ENCODE assay signal across 36 cellular contexts in the genomic region with DNA sequence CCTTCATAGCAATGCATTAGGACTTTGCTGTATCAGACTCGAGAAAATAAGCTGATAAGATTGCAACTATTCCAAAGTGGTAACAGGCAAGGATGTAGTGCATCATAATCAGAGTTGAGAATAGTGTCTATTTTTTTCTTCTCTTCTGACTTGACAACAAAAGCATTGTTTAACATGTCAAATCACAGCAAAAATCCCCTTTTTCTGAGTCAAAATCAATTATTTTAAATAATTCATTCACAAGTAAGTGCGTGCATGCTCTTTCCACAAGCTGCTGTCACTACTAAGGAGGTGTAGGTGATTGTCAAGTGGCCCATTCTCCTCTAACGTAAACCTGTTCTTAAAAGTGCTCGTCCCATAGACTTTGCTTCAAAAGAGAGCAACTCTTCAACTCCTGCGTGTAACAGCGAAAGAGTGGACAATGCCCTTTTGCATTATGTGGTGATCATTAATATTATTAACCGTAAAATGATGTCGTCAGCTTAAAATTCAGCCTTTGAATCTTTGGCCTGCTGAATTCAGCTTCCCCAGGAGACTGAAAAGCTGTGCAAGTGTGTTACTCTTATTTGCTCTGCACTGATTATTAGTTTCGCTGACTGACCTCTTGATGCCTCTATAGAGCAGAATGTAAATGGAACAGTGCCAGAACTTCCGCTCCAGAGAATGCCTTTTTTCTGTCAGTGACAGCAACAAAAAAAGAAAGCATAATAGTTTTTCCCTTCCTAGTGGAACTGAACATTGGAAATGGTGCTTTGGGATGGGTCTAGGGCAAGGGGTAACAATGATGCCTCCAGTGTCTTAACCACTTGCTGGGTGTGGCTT.
DNase-seq lines count a peak whose midpoint lies in the region; ATAC-seq and TF ChIP-seq lines count a peak whose summit lies in the region.
"Had no signal": no experiment of that assay in that cellular context is flagged by ENCODE, and none has a peak within 500 bp of the region (broad histone marks: within the 10 kb centered on the region; RNA-seq: fewer than 3 reads in every experiment).

No MANE protein-coding gene starts in this region.

- H3K4me3 ChIP-seq in endodermal cell (ENCODE audit: low read length) (no peak overlapping the region), neural progenitor cell (no peak overlapping the region)
- H3K4me3 ChIP-seq: ascending aorta, esophagus squamous epithelium, heart right ventricle, pancreas, tibial artery, vagina had no signal

- H3K36me3 Mint-ChIP-seq in endodermal cell (ENCODE audit: low read depth) (no peaks in the 10 kb centered on the region), neural progenitor cell (no peaks in the 10 kb centered on the region)
- H3K36me3 Mint-ChIP-seq: activated naive CD8-positive, alpha-beta T cell treated with anti-CD3 and anti-CD28 coated beads, Interleukin-2, amount 10 ng/mL, durations not matched to agents 7 days and 5 days; CD8-positive, alpha-beta T cell had no signal

- no peak overlapping the region for H3K9ac ChIP-seq in endodermal cell (ENCODE audit: extremely low read depth, low read length, poor library complexity, severe bottlenecking)
- no peak overlapping the region for H3K9ac ChIP-seq in neural progenitor cell

- no peaks in the 10 kb centered on the region for H3K79me2 ChIP-seq in neural progenitor cell (ENCODE audit: low read depth)

- H3K27ac Mint-ChIP-seq in endodermal cell, result no peak overlapping the region
- peak overlapping the region; percentile 40 for H3K27ac Mint-ChIP-seq in neural progenitor cell
- H3K27ac Mint-ChIP-seq in stimulated activated naive CD8-positive, alpha-beta T cell treated with anti-CD3 and anti-CD28 coated beads, Interleukin-15, amount 100 ng/mL, for 72 hours, result no peak overlapping the region
- H3K27ac Mint-ChIP-seq: activated CD4-positive, alpha-beta T cell treated with anti-CD3 and anti-CD28 coated beads, Interleukin-2, amount 10 ng/mL, durations not matched to agents 24 days and 14 days; activated naive CD8-positive, alpha-beta T cell treated with anti-CD3 and anti-CD28 coated beads, Interleukin-2, amount 10 ng/mL, durations not matched to agents 7 days and 5 days; CD8-positive, alpha-beta T cell; stimulated activated naive CD8-positive, alpha-beta T cell treated with anti-CD3 and anti-CD28 coated beads, Interleukin-15, Interleukin-2, amounts not matched to agents 100 ng/mL and 50 ng/mL, for 24 hours had no signal

- H2AFZ ChIP-seq in neural progenitor cell (replicated peaks), result peak overlapping the region; percentile 47

- peak overlapping the region; percentile 3 for H3K4me2 ChIP-seq in neural progenitor cell

- H3F3A ChIP-seq in neural progenitor cell (ENCODE audit: low read depth), result peaks cover 13% of the 10 kb centered on the region

- H3K9me3 ChIP-seq in endodermal cell (ENCODE audit: control insufficient read depth, low read length), result peaks cover 3% of the 10 kb centered on the region
- no peaks in the 10 kb centered on the region for H3K9me3 ChIP-seq in neural progenitor cell (ENCODE audit: low read depth)
- H3K9me3 ChIP-seq: ascending aorta, BE2C, esophagus squamous epithelium, heart right ventricle, pancreas, tibial artery, vagina had no signal

- WGBS in endodermal cell (ENCODE audit: insufficient coverage in 1 of 2, insufficient read length in 1 of 2), 2 experiments, result 89 to 94% methylated on average over 8 to 10 of the region's 10 CpGs

- no peaks in the 10 kb centered on the region for H4K20me1 ChIP-seq in neural progenitor cell (ENCODE audit: low read depth)

- H3K4me1 ChIP-seq in endodermal cell (ENCODE audit: control insufficient read depth, insufficient read depth, low read length), result no peaks in the 10 kb centered on the region
- peaks cover 14% of the 10 kb centered on the region for H3K4me1 ChIP-seq in neural progenitor cell
- H3K4me1 ChIP-seq: ascending aorta, BE2C, esophagus squamous epithelium, pancreas, tibial artery, vagina had no signal

- H3K9me3 Mint-ChIP-seq in endodermal cell (no peaks in the 10 kb centered on the region), neural progenitor cell (no peaks in the 10 kb centered on the region)
- H3K9me3 Mint-ChIP-seq in stimulated activated naive CD8-positive, alpha-beta T cell treated with anti-CD3 and anti-CD28 coated beads, Interleukin-15, amount 100 ng/mL, for 72 hours, result peaks cover 0 to 5% of the 10 kb centered on the region in 2 donors
- H3K9me3 Mint-ChIP-seq: activated CD4-positive, alpha-beta T cell treated with anti-CD3 and anti-CD28 coated beads, Interleukin-2, amount 10 ng/mL, durations not matched to agents 24 days and 14 days; activated naive CD8-positive, alpha-beta T cell treated with anti-CD3 and anti-CD28 coated beads, Interleukin-2, amount 10 ng/mL, durations not matched to agents 7 days and 5 days had no signal

- H3K27ac ChIP-seq in endodermal cell (ENCODE audit: low read depth, low read length), result peak overlapping the region; percentile 12
- no peak overlapping the region for H3K27ac ChIP-seq in neural progenitor cell
- H3K27ac ChIP-seq: ascending aorta, esophagus squamous epithelium, heart right ventricle, pancreas, RWPE1, tibial artery, vagina had no signal

- DNase-seq in Ammon's horn (ENCODE audit: low spot score) (peak; percentile 23), NCI-H774 (lab: John Stamatoyannopoulos, UW) (peak; percentile 2), endodermal cell (no peak), neural progenitor cell (ENCODE audit: low spot score) (no peak), activated T-cell treated with anti-CD3 and anti-CD28 coated beads for 4 hours (no peak), dermis blood vessel endothelial cell (no peak)
- no peak for DNase-seq in stimulated activated naive CD8-positive, alpha-beta T cell treated with anti-CD3 and anti-CD28 coated beads, Interleukin-15, amount 100 ng/mL, for 72 hours
- DNase-seq in activated effector memory CD4-positive, alpha-beta T cell treated with Interleukin-2 at 50 U/mL for 16 hours, result no peak
- DNase-seq: ACHN; activated CD4-positive, alpha-beta T cell treated with anti-CD3 and anti-CD28 coated beads, Interleukin-2, amount 10 ng/mL, durations not matched to agents 24 days and 14 days; activated CD8-positive, alpha-beta memory T cell treated with anti-CD3 and anti-CD28 coated beads for 24 hours; activated gamma-delta T cell; activated naive CD8-positive, alpha-beta T cell treated with anti-CD3 and anti-CD28 coated beads, Interleukin-2, amount 10 ng/mL, durations not matched to agents 7 days and 5 days; activated T-cell treated with anti-CD3 and anti-CD28 coated beads, Interleukin-2, amount 50 U/mL, for 1 hour; BE2C; CD8-positive, alpha-beta T cell; central memory CD4-positive, alpha-beta T cell; esophagus squamous epithelium; foreskin melanocyte; H7; heart right ventricle; KBM-7; kidney glomerular epithelial cell; NCI-H1092 treated with DMSO at 0.1 percent for 48 hours; NCI-H1930; NCI-H226; NCI-H526 treated with DMSO at 0.1 percent for 48 hours; pancreas; right cardiac atrium; stimulated activated CD8-positive, alpha-beta memory T cell treated with anti-CD3 and anti-CD28 coated beads, Interleukin-4, amount 100 ng/mL, for 48 hours; tibial artery had no signal

- H3K27me3 ChIP-seq in endodermal cell (ENCODE audit: control insufficient read depth, insufficient read depth, low read length, poor library complexity, severe bottlenecking) (no peaks in the 10 kb centered on the region), neural progenitor cell (no peaks in the 10 kb centered on the region)
- H3K27me3 ChIP-seq: ascending aorta, BE2C, esophagus squamous epithelium, heart right ventricle, pancreas, tibial artery, vagina had no signal

- peaks cover 11% of the 10 kb centered on the region for H3K4me1 Mint-ChIP-seq in endodermal cell
- peaks cover 23% of the 10 kb centered on the region for H3K4me1 Mint-ChIP-seq in neural progenitor cell
- no peaks in the 10 kb centered on the region for H3K4me1 Mint-ChIP-seq in stimulated activated naive CD8-positive, alpha-beta T cell treated with anti-CD3 and anti-CD28 coated beads, Interleukin-15, amount 100 ng/mL, for 72 hours
- H3K4me1 Mint-ChIP-seq: activated CD4-positive, alpha-beta T cell treated with anti-CD3 and anti-CD28 coated beads, Interleukin-2, amount 10 ng/mL, durations not matched to agents 24 days and 14 days; activated naive CD8-positive, alpha-beta T cell treated with anti-CD3 and anti-CD28 coated beads, Interleukin-2, amount 10 ng/mL, durations not matched to agents 7 days and 5 days had no signal

- no peak for ATAC-seq in stimulated activated naive CD8-positive, alpha-beta T cell treated with anti-CD3 and anti-CD28 coated beads, Interleukin-15, amount 100 ng/mL, for 72 hours
- ATAC-seq: CD8-positive, alpha-beta T cell; heart right ventricle; pancreas; right cardiac atrium had no signal

- H3K27me3 Mint-ChIP-seq in endodermal cell (ENCODE audit: insufficient read depth) (no peaks in the 10 kb centered on the region), neural progenitor cell (ENCODE audit: insufficient read depth, low read depth) (no peaks in the 10 kb centered on the region)
- no peaks in the 10 kb centered on the region for H3K27me3 Mint-ChIP-seq in stimulated activated naive CD8-positive, alpha-beta T cell treated with anti-CD3 and anti-CD28 coated beads, Interleukin-15, amount 100 ng/mL, for 72 hours
- H3K27me3 Mint-ChIP-seq: activated CD4-positive, alpha-beta T cell treated with anti-CD3 and anti-CD28 coated beads, Interleukin-2, amount 10 ng/mL, durations not matched to agents 24 days and 14 days; activated naive CD8-positive, alpha-beta T cell treated with anti-CD3 and anti-CD28 coated beads, Interleukin-2, amount 10 ng/mL, durations not matched to agents 7 days and 5 days; stimulated activated naive CD8-positive, alpha-beta T cell treated with anti-CD3 and anti-CD28 coated beads, Interleukin-15, Interleukin-2, amounts not matched to agents 100 ng/mL and 50 ng/mL, for 24 hours had no signal

- H3K4me3 Mint-ChIP-seq in endodermal cell, result no peak overlapping the region
- H3K4me3 Mint-ChIP-seq in neural progenitor cell, result no peak overlapping the region
- H3K4me3 Mint-ChIP-seq in stimulated activated naive CD8-positive, alpha-beta T cell treated with anti-CD3 and anti-CD28 coated beads, Interleukin-15, amount 100 ng/mL, for 72 hours, result no peak overlapping the region
- H3K4me3 Mint-ChIP-seq: activated CD4-positive, alpha-beta T cell treated with anti-CD3 and anti-CD28 coated beads, Interleukin-2, amount 10 ng/mL, durations not matched to agents 24 days and 14 days; activated naive CD8-positive, alpha-beta T cell treated with anti-CD3 and anti-CD28 coated beads, Interleukin-2, amount 10 ng/mL, durations not matched to agents 7 days and 5 days; CD8-positive, alpha-beta T cell; nephron; stimulated activated naive CD8-positive, alpha-beta T cell treated with anti-CD3 and anti-CD28 coated beads, Interleukin-15, Interleukin-2, amounts not matched to agents 100 ng/mL and 50 ng/mL, for 24 hours had no signal

- TF ChIP-seq CTCF in endodermal cell (conservative IDR thresholded peaks at IDR 0.05) (no peak), neural progenitor cell (IDR thresholded peaks at IDR 0.05) (no peak)

- no peaks in the 10 kb centered on the region for H3K36me3 ChIP-seq in endodermal cell (ENCODE audit: control insufficient read depth, insufficient read depth, low read length)
- no peaks in the 10 kb centered on the region for H3K36me3 ChIP-seq in neural progenitor cell
- H3K36me3 ChIP-seq: ascending aorta, BE2C, esophagus squamous epithelium, heart right ventricle, pancreas, tibial artery, vagina had no signal

Comparison
In these comparisons a context has a peak if more than half of its experiments do, and no peak if none do; other contexts are left out.
1. DNase-seq: peak in Ammon's horn (single experiment) and NCI-H774 (single experiment); none in endodermal cell (single experiment), neural progenitor cell (single experiment), stimulated activated naive CD8-positive, alpha-beta T cell treated with anti-CD3 and anti-CD28 coated beads, Interleukin-15, amount 100 ng/mL, for 72 hours (0 of 2), activated effector memory CD4-positive, alpha-beta T cell treated with Interleukin-2 at 50 U/mL for 16 hours (single experiment), activated T-cell treated with anti-CD3 and anti-CD28 coated beads for 4 hours (single experiment) and dermis blood vessel endothelial cell (single experiment).